In the genomic region with DNA sequence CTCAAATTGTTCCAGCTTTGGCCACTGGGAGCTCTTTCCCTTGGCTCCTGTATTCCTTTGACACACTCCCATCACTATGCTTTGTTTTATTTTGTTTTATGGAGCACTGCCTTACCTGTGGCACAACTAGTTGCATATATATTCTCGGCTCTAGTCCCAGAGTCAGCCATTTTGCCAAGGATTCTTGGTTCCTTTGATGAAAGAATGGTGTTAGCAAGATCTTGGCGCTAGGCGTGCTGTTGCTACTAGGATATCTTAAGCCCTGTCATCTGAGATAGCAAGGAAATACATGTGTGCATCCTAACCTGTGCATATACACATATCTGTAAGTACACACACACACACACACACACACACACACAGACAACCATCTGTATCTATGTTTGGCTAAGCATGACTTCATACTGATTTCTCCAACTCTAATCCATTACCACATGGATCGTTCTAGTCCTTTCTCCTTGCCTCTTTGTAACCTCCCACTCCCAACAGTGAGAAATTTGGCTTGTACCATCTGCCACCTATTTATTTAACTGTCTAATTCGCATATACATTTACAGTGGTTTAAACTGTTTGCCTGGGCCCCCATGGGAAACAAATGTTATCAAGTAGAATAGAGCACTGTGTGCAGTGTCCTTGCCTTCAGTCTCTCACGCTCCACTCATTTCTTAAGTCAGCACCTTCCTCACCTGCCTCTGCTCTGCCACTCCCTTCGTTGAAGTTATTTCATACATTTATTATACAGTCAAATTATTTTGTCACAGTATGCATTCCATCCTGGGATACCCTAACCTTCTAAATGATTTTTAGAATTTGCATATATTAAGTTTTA, we compare ENCODE assay signal across 20 cellular contexts.
"Had no signal": no experiment of that assay in that cellular context is flagged by ENCODE, and none has a peak within 500 bp of the region (broad histone marks: within the 10 kb centered on the region; RNA-seq: fewer than 3 reads in every experiment).

No MANE protein-coding gene starts in this region.

- H3K36me3 ChIP-seq: brain microvascular endothelial cell, left ventricle myocardium inferior, ovary, right atrium auricular region had no signal

- H3K4me3 ChIP-seq: left ventricle myocardium inferior, ovary, psoas muscle, right atrium auricular region had no signal

- DNase-seq: activated CD4-positive, alpha-beta T cell treated with anti-CD3 and anti-CD28 coated beads for 1 hour; activated CD4-positive, alpha-beta T cell treated with anti-CD3 and anti-CD28 coated beads, Interleukin-2, amount 50 U/mL, for 1 hour; activated CD8-positive, alpha-beta T cell treated with anti-CD3 and anti-CD28 coated beads, Interleukin-2, amount 10 ng/mL, durations not matched to agents 7 days and 5 days; activated gamma-delta T cell treated with Interleukin-2 at 50 U/mL for 16 hours; aorta; brain microvascular endothelial cell; caudate nucleus; effector memory CD8-positive, alpha-beta T cell; hippocampal formation; kidney glomerular epithelial cell; left ventricle myocardium inferior; midbrain; ovary; psoas muscle; stimulated activated CD4-positive, alpha-beta T cell treated with anti-CD3 and anti-CD28 coated beads, Interleukin-4, amount 100 ng/mL, for 4 hours; stimulated activated naive CD8-positive, alpha-beta T cell treated with anti-CD3 and anti-CD28 coated beads, Interleukin-15, Interleukin-2, amounts not matched to agents 100 U/mL and 50 U/mL, for 24 hours had no signal

- FAIRE-seq: endothelial cell of umbilical vein had no signal

- ATAC-seq: activated CD8-positive, alpha-beta T cell treated with anti-CD3 and anti-CD28 coated beads, Interleukin-2, amount 10 ng/mL, durations not matched to agents 7 days and 5 days; effector memory CD8-positive, alpha-beta T cell; esophagus mucosa; natural killer cell treated with Interleukin-12 subunit alpha and Interleukin-12 subunit beta and Interleukin-15 and Interleukin-18, amount 100 ng/mL, for 72 hours; psoas muscle; stimulated activated naive CD8-positive, alpha-beta T cell treated with anti-CD3 and anti-CD28 coated beads, Interleukin-15, Interleukin-2, amounts not matched to agents 100 U/mL and 50 U/mL, for 24 hours had no signal

- H3K9me3 ChIP-seq: ovary, psoas muscle, right atrium auricular region had no signal

- H3K27ac ChIP-seq: brain microvascular endothelial cell, left ventricle myocardium inferior, ovary, psoas muscle, right atrium auricular region had no signal

- H3K4me1 ChIP-seq: psoas muscle, right atrium auricular region had no signal

- H3K27me3 ChIP-seq: brain microvascular endothelial cell, ovary, right atrium auricular region had no signal
